Comparison of ENCODE assay signal across 8 cellular contexts in the genomic region with DNA sequence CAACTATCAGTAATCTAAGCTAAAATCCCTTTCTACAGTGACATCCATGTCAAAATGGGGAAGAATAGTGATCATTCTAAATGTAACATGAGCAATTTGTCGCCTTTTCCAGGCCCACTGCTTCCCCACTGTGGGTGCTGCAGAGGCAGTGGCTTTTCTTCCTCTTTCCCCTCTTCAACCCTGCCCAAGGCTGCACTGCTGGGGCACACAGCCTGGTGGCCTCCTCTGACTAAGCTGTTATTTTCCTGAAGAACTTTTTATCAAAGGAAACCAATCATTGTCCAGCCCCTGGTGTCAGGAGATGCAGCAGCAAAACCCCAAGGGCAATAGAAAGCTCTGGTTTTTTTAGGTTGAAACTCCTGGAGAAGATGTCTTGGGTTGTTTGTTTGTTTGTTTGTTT.
DNase-seq lines count a peak whose midpoint lies in the region; TF ChIP-seq lines count a peak whose summit lies in the region.

No MANE protein-coding gene starts in this region.

- peak; percentile 11 for DNase-seq in stimulated activated CD4-positive, alpha-beta T cell treated with anti-CD3 and anti-CD28 coated beads, Interleukin-1b, Interleukin-23, amount 100 ng/mL, for 48 hours
- DNase-seq in stimulated activated CD4-positive, alpha-beta T cell treated with anti-CD3 and anti-CD28 coated beads, Interleukin-4, amount 100 ng/mL, for 4 hours, result no peak
- DNase-seq in RPMI8226, result peak; percentile 15
- DNase-seq in cardiac muscle cell (ENCODE audit: low read depth in 1 of 2, low spot score in 1 of 2), result peak in 1 of 2 donors; percentile 24
- no peak for DNase-seq in amniotic stem cell (lab: John Stamatoyannopoulos, UW)
- no peak for DNase-seq in D341Med (ENCODE audit: low spot score)
- no peak for DNase-seq in RWPE1 (ENCODE audit: low spot score)
- DNase-seq in NCI-H128 (lab: John Stamatoyannopoulos, UW; ENCODE audit: unreplicated experiment), result no peak

- H3K4me3 ChIP-seq in cardiac muscle cell, result no peak overlapping the region

- POLR2A ChIA-PET in RWPE1 (lab: Yijun Ruan, JAX; ENCODE audit: low non-redundant PET), result interaction anchor here (0.6 kb wide), 1 partner anchor 137 kb away, joined by 3 read pairs; no protein-coding TSS in a partner anchor

- H3K27me3 ChIP-seq in cardiac muscle cell, result no peaks in the 10 kb centered on the region

- TF ChIP-seq CTCF in cardiac muscle cell (IDR thresholded peaks at IDR 0.05; ENCODE audit: low read depth, low read length) (peak; percentile 15), RWPE1 (conservative IDR thresholded peaks at IDR 0.05; ENCODE audit: low read depth) (no peak)

- H3K27ac ChIP-seq in cardiac muscle cell (no peak overlapping the region), RWPE1 (no peak overlapping the region)

- no peaks in the 10 kb centered on the region for H3K9me3 ChIP-seq in cardiac muscle cell (ENCODE audit: low read depth)

- CTCF ChIA-PET in RWPE1 (lab: Yijun Ruan, JAX), result interaction anchor here (0.6 kb wide), 1 partner anchor 984 kb away, joined by 3 read pairs; no protein-coding TSS in a partner anchor

- H3K4me1 ChIP-seq in cardiac muscle cell (ENCODE audit: low read depth), result peaks cover 14% of the 10 kb centered on the region

- H3K36me3 ChIP-seq in cardiac muscle cell, result no peaks in the 10 kb centered on the region

Comparison
In these comparisons a context has a peak if more than half of its experiments do, and no peak if none do; other contexts are left out.
1. DNase-seq: peak in stimulated activated CD4-positive, alpha-beta T cell treated with anti-CD3 and anti-CD28 coated beads, Interleukin-1b, Interleukin-23, amount 100 ng/mL, for 48 hours (single experiment) and RPMI8226 (single experiment); none in stimulated activated CD4-positive, alpha-beta T cell treated with anti-CD3 and anti-CD28 coated beads, Interleukin-4, amount 100 ng/mL, for 4 hours (0 of 2), amniotic stem cell (single experiment), D341Med (single experiment), RWPE1 (single experiment) and NCI-H128 (single experiment).